13 cellular contexts compared by ENCODE assay signal in the genomic region with DNA sequence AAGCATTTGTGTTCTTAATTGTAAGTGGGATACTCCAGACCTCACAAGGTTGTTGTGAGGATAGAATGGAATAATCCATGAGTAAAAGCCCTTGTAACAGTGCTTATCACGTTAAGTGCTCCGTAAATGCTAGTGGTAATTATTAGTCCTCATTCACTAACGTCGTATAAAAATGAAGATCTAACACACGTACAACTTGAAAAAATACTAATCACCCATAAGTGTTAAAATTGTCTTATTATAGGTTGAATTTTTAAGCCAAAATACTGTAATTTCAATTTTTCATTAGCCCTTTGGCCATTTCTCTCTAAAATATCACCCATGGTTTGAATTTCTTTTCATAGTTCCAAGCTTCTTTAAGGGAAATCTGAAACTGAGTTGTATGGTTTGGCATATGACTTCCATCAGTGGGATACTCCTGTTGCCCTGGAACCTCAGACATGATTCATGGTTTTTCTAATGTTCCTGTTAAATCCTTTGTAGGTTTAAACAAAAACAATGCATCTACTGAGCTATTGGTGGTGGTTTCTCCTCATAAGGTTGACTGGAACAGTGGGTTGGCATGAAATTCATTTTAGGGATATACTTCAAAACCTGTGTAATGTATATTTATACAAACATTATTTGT.
"Had no signal": no experiment of that assay in that cellular context is flagged by ENCODE, and none has a peak within 500 bp of the region (broad histone marks: within the 10 kb centered on the region; RNA-seq: fewer than 3 reads in every experiment).

No MANE protein-coding gene starts in this region.

- H2AFZ ChIP-seq: neural progenitor cell, parathyroid adenoma had no signal

- H3K36me3 ChIP-seq: colonic mucosa, lower lobe of right lung, vagina had no signal

- H3K27me3 ChIP-seq: colonic mucosa, neural progenitor cell, vagina had no signal

- ATAC-seq: lower lobe of right lung had no signal

- H3K4me3 ChIP-seq: colonic mucosa, lower lobe of right lung, neural progenitor cell, vagina had no signal

- H3K4me2 ChIP-seq: neural progenitor cell had no signal

- H3K27ac ChIP-seq: colonic mucosa, lower lobe of right lung, neural progenitor cell, parathyroid adenoma, vagina, VCaP had no signal

- H3K9ac ChIP-seq: neural progenitor cell, parathyroid adenoma had no signal

- H3K4me3 Mint-ChIP-seq: activated CD4-positive, alpha-beta memory T cell treated with anti-CD3 and anti-CD28 coated beads for 36 hours; neural progenitor cell had no signal

- H3K4me1 Mint-ChIP-seq: neural progenitor cell had no signal

- DNase-seq: activated CD4-positive, alpha-beta memory T cell treated with anti-CD3 and anti-CD28 coated beads for 36 hours; activated gamma-delta T cell; activated T-cell treated with anti-CD3 and anti-CD28 coated beads, Interleukin-2, amount 50 U/mL, for 48 hours; anterior cingulate cortex; colonic mucosa; effector CD8-positive, alpha-beta T cell; hypothalamus; lower lobe of right lung; midbrain had no signal

- H3K9me3 ChIP-seq: colonic mucosa, vagina had no signal

- H3K27ac Mint-ChIP-seq: neural progenitor cell had no signal
